ENCODE assay signal across 15 cellular contexts in genomic region chr11:36034572-36035331, GRCh38.
DNase-seq lines count a peak whose midpoint lies in the region; ATAC-seq lines count a peak whose summit lies in the region.
"Had no signal": no experiment of that assay in that cellular context is flagged by ENCODE, and none has a peak within 500 bp of the region (broad histone marks: within the 10 kb centered on the region; RNA-seq: fewer than 3 reads in every experiment).

No MANE protein-coding gene starts in this region.

- H3K9me3 Mint-ChIP-seq in naive thymus-derived CD4-positive, alpha-beta T cell = no peaks in the 10 kb centered on the region
- H3K9me3 Mint-ChIP-seq: T-helper 2 cell treated with Interferon-gamma antibody and Interleukin-4, amounts not matched to agents 5 μg/mL and 100 μg/mL, for 36 hours; type B pancreatic cell had no signal

- no peak overlapping the region for H3K4me3 ChIP-seq in naive thymus-derived CD4-positive, alpha-beta T cell (ENCODE audit: low read length)

- no peaks in the 10 kb centered on the region for H3K36me3 ChIP-seq in naive thymus-derived CD4-positive, alpha-beta T cell (ENCODE audit: control insufficient read depth in 2 of 3, insufficient read depth in 3 of 3, low read length in 3 of 3)

- CTCF ChIA-PET in naive thymus-derived CD4-positive, alpha-beta T cell (lab: Charles Lee) = no interaction called here

- no peaks in the 10 kb centered on the region for H3K36me3 Mint-ChIP-seq in naive thymus-derived CD4-positive, alpha-beta T cell

- H3K27ac Mint-ChIP-seq in naive thymus-derived CD4-positive, alpha-beta T cell = no peak overlapping the region
- H3K27ac Mint-ChIP-seq: T-helper 2 cell treated with Interferon-gamma antibody and Interleukin-4, amounts not matched to agents 5 μg/mL and 100 μg/mL, for 36 hours; type B pancreatic cell had no signal

- no peaks in the 10 kb centered on the region for H3K4me1 ChIP-seq in naive thymus-derived CD4-positive, alpha-beta T cell (ENCODE audit: control insufficient read depth in 2 of 2, insufficient read depth in 2 of 2, low read length in 2 of 2)

- no peak overlapping the region for H3K4me3 Mint-ChIP-seq in naive thymus-derived CD4-positive, alpha-beta T cell
- H3K4me3 Mint-ChIP-seq: T-helper 2 cell treated with Interferon-gamma antibody and Interleukin-4, amounts not matched to agents 5 μg/mL and 100 μg/mL, for 36 hours; type B pancreatic cell had no signal

- H3K9me3 ChIP-seq in naive thymus-derived CD4-positive, alpha-beta T cell (ENCODE audit: control insufficient read depth in 2 of 3, low read length in 3 of 3) = no peaks in the 10 kb centered on the region

- POLR2A ChIA-PET in naive thymus-derived CD4-positive, alpha-beta T cell (lab: Charles Lee) = no interaction called here

- no peaks in the 10 kb centered on the region for H3K27me3 ChIP-seq in naive thymus-derived CD4-positive, alpha-beta T cell (ENCODE audit: control insufficient read depth in 2 of 2, insufficient read depth in 2 of 2, low read length in 2 of 2)

- intact Hi-C loops in naive thymus-derived CD4-positive, alpha-beta T cell (cut with micrococcal nuclease) = no loop called here

- no peaks in the 10 kb centered on the region for H3K4me1 Mint-ChIP-seq in naive thymus-derived CD4-positive, alpha-beta T cell

- H3K27me3 Mint-ChIP-seq in naive thymus-derived CD4-positive, alpha-beta T cell = peaks cover 0 to 9% (median 4%) of the 10 kb centered on the region in 5 donors
- H3K27me3 Mint-ChIP-seq: type B pancreatic cell had no signal

- DNase-seq in EH (ENCODE audit: low read depth) = peak; percentile 97
- peak; percentile 60 for DNase-seq in NCI-H1694 treated with DMSO at 0.1 percent for 48 hours (lab: John Stamatoyannopoulos, UW)
- peak; percentile 58 to 69 for DNase-seq in cerebellar nuclear complex (lab: John Stamatoyannopoulos, UW)
- peak; percentile 49 for DNase-seq in myocyte (ENCODE audit: low read depth)
- no peak for DNase-seq in NCI-H345 (lab: John Stamatoyannopoulos, UW)
- DNase-seq in NCI-H128 (lab: John Stamatoyannopoulos, UW; ENCODE audit: unreplicated experiment) = no peak
- DNase-seq in activated CD4-positive, CD25-positive, alpha-beta regulatory T cell treated with anti-CD3 and anti-CD28 coated beads, Interleukin-2, amount 50 U/mL, for 72 hours = no peak
- DNase-seq in naive thymus-derived CD4-positive, alpha-beta T cell = no peak
- DNase-seq: activated T-cell treated with anti-CD3 and anti-CD28 coated beads for 4 hours, DMS153, Kasumi-1, NCI-H524 treated with DMSO at 0.1 percent for 48 hours had no signal

- ATAC-seq in naive thymus-derived CD4-positive, alpha-beta T cell = no peak
- ATAC-seq: left lobe of liver had no signal

- no peak overlapping the region for H3K27ac ChIP-seq in naive thymus-derived CD4-positive, alpha-beta T cell (ENCODE audit: low read depth, low read length)

Comparison
In these comparisons a context has a peak if more than half of its experiments do, and no peak if none do; other contexts are left out.
1. DNase-seq: peak in EH (single experiment), NCI-H1694 treated with DMSO at 0.1 percent for 48 hours (single experiment), cerebellar nuclear complex (2 of 2) and myocyte (single experiment); none in NCI-H345 (single experiment), NCI-H128 (single experiment), activated CD4-positive, CD25-positive, alpha-beta regulatory T cell treated with anti-CD3 and anti-CD28 coated beads, Interleukin-2, amount 50 U/mL, for 72 hours (single experiment) and naive thymus-derived CD4-positive, alpha-beta T cell (0 of 9).